Comparison of ENCODE assay signal across 13 cellular contexts in genomic region chr18:427005-427404, GRCh38.
A peak's percentile ranks its signal among the peaks of the same experiment; 100 is the strongest.
DNase-seq lines count a peak whose midpoint lies in the region; FAIRE-seq and TF ChIP-seq lines count a peak whose summit lies in the region.
"Had no signal": no experiment of that assay in that cellular context is flagged by ENCODE, and none has a peak within 500 bp of the region (broad histone marks: within the 10 kb centered on the region; RNA-seq: fewer than 3 reads in every experiment).

No MANE protein-coding gene starts in this region.

- FAIRE-seq in RCC 7860 (lab: Jason Lieb, UNC), result no peak

- no peak overlapping the region for H3K4me3 ChIP-seq in adipocyte (ENCODE audit: low read length)
- H3K4me3 ChIP-seq: SJSA1 had no signal

- H3K27me3 ChIP-seq in adipocyte (replicated peaks; ENCODE audit: control insufficient read depth, insufficient read depth, low read length), result no peaks in the 10 kb centered on the region
- H3K27me3 ChIP-seq: SJSA1 had no signal

- peak overlapping the region; percentile 98 for H3K27ac ChIP-seq in 22Rv1
- H3K27ac ChIP-seq: SJSA1 had no signal

- DNase-seq in Caki2 (ENCODE audit: low read depth), result peak; percentile 57
- peak; percentile 49 for DNase-seq in adipocyte (ENCODE audit: low read depth)
- peak; percentile 88 for DNase-seq in iris pigment epithelial cell (ENCODE audit: low read depth)
- no peak for DNase-seq in amniotic stem cell (lab: John Stamatoyannopoulos, UW)
- no peak for DNase-seq in activated effector memory CD4-positive, alpha-beta T cell treated with anti-CD3 and anti-CD28 coated beads, Interleukin-2, amount 50 U/mL, for 16 hours
- DNase-seq in RCC 7860 (ENCODE audit: low spot score), result no peak
- no peak for DNase-seq in HPDE6-E6E7 (ENCODE audit: extremely low spot score)
- DNase-seq: activated naive CD4-positive, alpha-beta T cell; midbrain; MM.1S; NCI-H524 had no signal

- in situ Hi-C loops in Caki2 (cut with HindIII; ENCODE audit: low pct_unique_long_range_greater_than_20kb, low sequenced_read_pairs), result no loop called here

- TF ChIP-seq CTCF in 22Rv1 (IDR thresholded peaks at IDR 0.05), result no peak

- no peak overlapping the region for H3K9ac ChIP-seq in adipocyte (ENCODE audit: low read length)

- H3K36me3 ChIP-seq in adipocyte (ENCODE audit: control insufficient read depth, insufficient read depth, low read length, severe bottlenecking), result no peaks in the 10 kb centered on the region
- H3K36me3 ChIP-seq: SJSA1 had no signal

- no peaks in the 10 kb centered on the region for H3K9me3 ChIP-seq in adipocyte (ENCODE audit: control insufficient read depth, low read length)
- H3K9me3 ChIP-seq: SJSA1 had no signal

- peaks cover 14% of the 10 kb centered on the region for H3K4me1 ChIP-seq in adipocyte (ENCODE audit: control insufficient read depth, insufficient read depth, low read length)

Comparison
In these comparisons a context has a peak if more than half of its experiments do, and no peak if none do; other contexts are left out.
1. DNase-seq: peak in Caki2 (single experiment), adipocyte (single experiment) and iris pigment epithelial cell (single experiment); none in amniotic stem cell (single experiment), activated effector memory CD4-positive, alpha-beta T cell treated with anti-CD3 and anti-CD28 coated beads, Interleukin-2, amount 50 U/mL, for 16 hours (single experiment), RCC 7860 (single experiment) and HPDE6-E6E7 (single experiment).